ENCODE assay signal across 29 cellular contexts in genomic region chr2:145155196-145155595, GRCh38.
A peak's percentile ranks its signal among the peaks of the same experiment; 100 is the strongest.
DNase-seq lines count a peak whose midpoint lies in the region; TF ChIP-seq lines count a peak whose summit lies in the region.
"Had no signal": no experiment of that assay in that cellular context is flagged by ENCODE, and none has a peak within 500 bp of the region (broad histone marks: within the 10 kb centered on the region; RNA-seq: fewer than 3 reads in every experiment).

No MANE protein-coding gene starts in this region.

- H3K27ac ChIP-seq in A673 (ENCODE audit: low read depth, low read length, poor library complexity, severe bottlenecking), result no peak overlapping the region
- H3K27ac ChIP-seq: 22Rv1; A549; BLaER1; BLaER1 treated with 17β-estradiol and CSF1 and Interleukin-3, amounts not matched to agents 10 nM and 100 nM; C4-2B had no signal

- intact Hi-C loops in A673 (cut with micrococcal nuclease; ENCODE audit: unreplicated experiment), result no loop called here

- peaks cover 13% of the 10 kb centered on the region for H3K4me1 ChIP-seq in A673 (ENCODE audit: insufficient read depth, low read length, poor library complexity, severe bottlenecking)
- H3K4me1 ChIP-seq: BE2C; BLaER1; BLaER1 treated with 17β-estradiol and CSF1 and Interleukin-3, amounts not matched to agents 10 nM and 100 nM; Caco-2 had no signal

- no peaks in the 10 kb centered on the region for H3K27me3 ChIP-seq in A673 (replicated peaks; ENCODE audit: insufficient read depth, low read depth, low read length, poor library complexity)
- H3K27me3 ChIP-seq: BE2C; BLaER1; BLaER1 treated with 17β-estradiol and CSF1 and Interleukin-3, amounts not matched to agents 10 nM and 100 nM had no signal

- DNase-seq in NCI-H226, result peak; percentile 74
- DNase-seq in amniotic epithelial cell (ENCODE audit: low read depth), result peak; percentile 68
- DNase-seq in stimulated activated CD4-positive, alpha-beta T cell treated with anti-CD3 and anti-CD28 coated beads, Interleukin-12 subunit alpha, Interleukin-12 subunit beta, amount 100 ng/mL, for 4 hours, result no peak
- no peak for DNase-seq in A673 (ENCODE audit: low spot score)
- DNase-seq: 8988T; ACHN; AML-193; BE2C; C1 segment of cervical spinal cord; Caco-2; Calu3; CD4-positive, alpha-beta memory T cell; CD4-positive, alpha-beta T cell; CD4-positive, CD25-positive, alpha-beta regulatory T cell; CD8-positive, alpha-beta memory T cell; CD8-positive, alpha-beta T cell; COR-L47; DMS 273 treated with DMSO at 0.1 percent for 48 hours; DMS153; DMS53; DMS79; DMS79 treated with DMSO at 0.1 percent for 48 hours; DND-41; EL had no signal

- CTCF ChIA-PET in A673 (lab: Charles Lee), result no interaction called here

- H3K9me3 ChIP-seq in A673 (ENCODE audit: low read depth, low read length, poor library complexity, severe bottlenecking), result peaks cover 6% of the 10 kb centered on the region
- H3K9me3 ChIP-seq: A549, BE2C, BLaER1, Caco-2 had no signal

- TF ChIP-seq CTCF in A673 (conservative IDR thresholded peaks at IDR 0.05; ENCODE audit: low read depth, low read length), result no peak

- POLR2A ChIA-PET in A673 (lab: Charles Lee; ENCODE audit: low non-redundant PET), result interaction anchor here (0.6 kb wide), 1 partner anchor 11 kb away, joined by 3 read pairs; no protein-coding TSS in a partner anchor

- H3K4me3 ChIP-seq in A673 (ENCODE audit: low read depth, low read length, poor library complexity, severe bottlenecking), result no peak overlapping the region
- H3K4me3 ChIP-seq: A549; BLaER1; BLaER1 treated with 17β-estradiol and CSF1 and Interleukin-3, amounts not matched to agents 10 nM and 100 nM had no signal

- no TSS peak for BruUV-seq in A673 (replicated peaks; lab: Mats Ljungman, UMichigan)

- H3K36me3 ChIP-seq in A673 (ENCODE audit: insufficient read depth, low read length, poor library complexity, severe bottlenecking), result no peaks in the 10 kb centered on the region
- H3K36me3 ChIP-seq: BE2C; BLaER1; BLaER1 treated with 17β-estradiol and CSF1 and Interleukin-3, amounts not matched to agents 10 nM and 100 nM had no signal

Comparison
In these comparisons a context has a peak if more than half of its experiments do, and no peak if none do; other contexts are left out.
1. DNase-seq: peak in NCI-H226 (single experiment) and amniotic epithelial cell (single experiment); none in stimulated activated CD4-positive, alpha-beta T cell treated with anti-CD3 and anti-CD28 coated beads, Interleukin-12 subunit alpha, Interleukin-12 subunit beta, amount 100 ng/mL, for 4 hours (single experiment) and A673 (single experiment).